9 cellular contexts compared by ENCODE assay signal in the genomic region with DNA sequence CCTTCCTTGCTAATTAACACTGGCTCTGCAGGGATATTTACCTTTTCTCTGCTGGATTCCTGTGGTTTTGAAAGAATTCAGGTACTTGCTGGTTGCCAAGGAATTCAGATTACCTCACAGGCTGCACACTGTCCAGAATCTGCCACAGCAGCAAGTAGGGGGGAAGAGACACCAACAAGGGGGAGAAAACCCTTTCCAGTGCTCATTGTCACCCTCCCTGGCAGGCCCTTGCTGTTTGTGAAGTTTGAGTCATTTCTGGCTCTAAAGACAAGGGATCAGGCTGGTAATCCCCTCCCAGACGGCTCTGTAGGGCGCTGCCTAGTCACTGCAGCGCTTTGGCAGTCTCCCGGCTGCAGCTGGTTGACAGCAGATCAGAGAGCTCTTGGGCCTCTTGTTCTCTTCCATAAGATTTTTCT. TPM values are rescaled to one million over a fixed set of nuclear protein-coding genes. Genes with fewer than 3 reads are reported as not detected.
DNase-seq lines count a peak whose midpoint lies in the region; ATAC-seq and TF ChIP-seq lines count a peak whose summit lies in the region.
"Had no signal": no experiment of that assay in that cellular context is flagged by ENCODE, and none has a peak within 500 bp of the region (broad histone marks: within the 10 kb centered on the region; RNA-seq: fewer than 3 reads in every experiment).

No MANE protein-coding gene starts in this region.

- no TSS peak for BruUV-seq in PC-3 (replicated peaks; lab: Mats Ljungman, UMichigan)

- H3K27me3 ChIP-seq in PC-3 (ENCODE audit: low read length) = no peaks in the 10 kb centered on the region
- H3K27me3 ChIP-seq in esophagus squamous epithelium = no peaks in the 10 kb centered on the region
- no peaks in the 10 kb centered on the region for H3K27me3 ChIP-seq in muscle layer of colon (ENCODE audit: control insufficient read depth in 1 of 2, insufficient read depth in 2 of 2, low read length in 2 of 2)

- no peaks in the 10 kb centered on the region for H3K9me2 ChIP-seq in PC-3 (replicated peaks; ENCODE audit: low read length)

- H3K36me3 Mint-ChIP-seq in natural killer cell = no peaks in the 10 kb centered on the region

- peak overlapping the region; percentile 32 for H3K9ac ChIP-seq in PC-3 (ENCODE audit: low read length)
- no peak overlapping the region for H3K9ac ChIP-seq in muscle layer of colon (ENCODE audit: low read length)

- 20% methylated on average over 1 of the region's 4 CpGs for WGBS in esophagus squamous epithelium, 2 donors

- no peak overlapping the region for H2AFZ ChIP-seq in PC-3 (ENCODE audit: low read length)

- intact Hi-C loops in PC-3 (cut with micrococcal nuclease) (loop anchor here (1.0 to 10.0 kb wide), 6 partner anchors 82 to 675 kb away; no protein-coding TSS in a partner anchor), esophagus squamous epithelium (cut with DNase I) (no loop called here), natural killer cell (cut with micrococcal nuclease) (no loop called here)

- H3K4me1 ChIP-seq in PC-3 (ENCODE audit: insufficient read depth, low read length) (peaks cover 43% of the 10 kb centered on the region), esophagus squamous epithelium (peaks cover 6 to 36% (median 11%) of the 10 kb centered on the region in 3 donors), muscle layer of colon (ENCODE audit: insufficient read depth, low read length) (peaks cover 24% of the 10 kb centered on the region)

- H3K27ac ChIP-seq in PC-3 (ENCODE audit: low read length) (peak overlapping the region; percentile 71), esophagus squamous epithelium (peak overlapping the region; percentile 34 to 72 (median 63)), muscle layer of colon (ENCODE audit: low read depth, low read length) (peak overlapping the region; percentile 80)

- H4K20me1 ChIP-seq in PC-3 (ENCODE audit: low read length) = no peaks in the 10 kb centered on the region

- no peaks in the 10 kb centered on the region for H3K27me3 Mint-ChIP-seq in natural killer cell (ENCODE audit: low read depth in 2 of 2)
- H3K27me3 Mint-ChIP-seq: CD4-positive, CD25-positive, alpha-beta regulatory T cell had no signal

- no peak overlapping the region for H3K27ac Mint-ChIP-seq in natural killer cell

- H3K9me3 ChIP-seq in PC-3 (ENCODE audit: low read length) (no peaks in the 10 kb centered on the region), esophagus squamous epithelium (no peaks in the 10 kb centered on the region), muscle layer of colon (ENCODE audit: low read length) (no peaks in the 10 kb centered on the region)

- POLR2A ChIA-PET in PC-3 (lab: Charles Lee; ENCODE audit: unreplicated experiment) = interaction anchor here (0.6 kb wide), 1 partner anchor 150 kb away, joined by 3 read pairs; no protein-coding TSS in a partner anchor

- H3K4me3 Mint-ChIP-seq in natural killer cell = no peak overlapping the region
- H3K4me3 Mint-ChIP-seq: CD4-positive, CD25-positive, alpha-beta regulatory T cell had no signal

- no peaks in the 10 kb centered on the region for H3F3A ChIP-seq in PC-3 (ENCODE audit: low read length, unreplicated experiment)

- no peaks in the 10 kb centered on the region for H3K4me1 Mint-ChIP-seq in natural killer cell
- H3K4me1 Mint-ChIP-seq: CD4-positive, CD25-positive, alpha-beta regulatory T cell had no signal

- no peaks in the 10 kb centered on the region for H3K9me3 Mint-ChIP-seq in natural killer cell
- H3K9me3 Mint-ChIP-seq: CD4-positive, CD25-positive, alpha-beta regulatory T cell had no signal

- H3K4me2 ChIP-seq in PC-3 (ENCODE audit: low read length) = peak overlapping the region; percentile 72

- DNase-seq in NCI-H524 (lab: John Stamatoyannopoulos, UW) (peak; percentile 53 to 67), NCI-H524 treated with DMSO at 0.1 percent for 48 hours (lab: John Stamatoyannopoulos, UW) (no peak), PC-3 (peak; percentile 96), esophagus squamous epithelium (lab: John Stamatoyannopoulos, UW) (no peak), natural killer cell (no peak), SHP77 (lab: John Stamatoyannopoulos, UW) (no peak)

- ATAC-seq in PC-3 (peak; percentile 89), GM21717 (IDR thresholded peaks at IDR 0.05; ENCODE audit: unreplicated experiment) (no peak), natural killer cell (no peak)

- H3K4me3 ChIP-seq in PC-3 (ENCODE audit: low read length) (peak overlapping the region; percentile 32; the same call in 1 of the 2 replicates), esophagus squamous epithelium (no peak overlapping the region), muscle layer of colon (ENCODE audit: low read depth in 1 of 2, low read length in 2 of 2) (peak overlapping the region in 1 of 2 donors; percentile 8)

- no peaks in the 10 kb centered on the region for H3K79me2 ChIP-seq in PC-3 (ENCODE audit: low read length)

- TF ChIP-seq CTCF in PC-3 (conservative IDR thresholded peaks at IDR 0.05; ENCODE audit: low read depth, low read length) = no peak
- no peak for TF ChIP-seq CTCF in esophagus squamous epithelium (IDR thresholded peaks at IDR 0.05)
- no peak for TF ChIP-seq CTCF in natural killer cell (IDR thresholded peaks at IDR 0.05)

- CTCF ChIA-PET in PC-3 (lab: Charles Lee) = interaction anchor here (1.2 to 1.9 kb wide), 6 partner anchors 82 to 274 kb away, joined by 4 to 28 read pairs (median 12); partner anchors contain the start of genes IFT43 and TGFB3

- H3K36me3 ChIP-seq in PC-3 (ENCODE audit: low read depth, low read length) (peaks cover 6% of the 10 kb centered on the region; the same call in 1 of the 2 replicates), esophagus squamous epithelium (peaks cover 0 to 17% (median 0%) of the 10 kb centered on the region in 3 donors), muscle layer of colon (ENCODE audit: insufficient read depth, low read length) (no peaks in the 10 kb centered on the region)

- no peak for TF ChIP-seq POLR2A in esophagus squamous epithelium (IDR thresholded peaks at IDR 0.05)

RNA-seq across cellular contexts. Expression of gene TTLL5, which starts 50.8 kb away (rescaled TPM):
- 34.7 and 40.3 TPM in 2 replicates for total RNA-seq in PC-3 (2014; rRNA removed)
- total RNA-seq in esophagus squamous epithelium = 10 to 100 TPM; 14.2 to 27.1 (median 21.2) TPM
- total RNA-seq in natural killer cell = 10 to 100 TPM; 27.1 to 34.3 (median 32.5) TPM

RNA-seq across cellular contexts. Expression of gene ERG28, which starts 51.1 kb away (rescaled TPM):
- total RNA-seq in PC-3 (2014; rRNA removed) (12.5 and 13.9 TPM in 2 replicates), esophagus squamous epithelium (10 to 100 TPM; 14.5 to 23.2 (median 19.4) TPM), natural killer cell (10 to 100 TPM; 10.5 to 11.1 (median 10.9) TPM)

Comparison
In these comparisons a context has a peak if more than half of its experiments do, and no peak if none do; other contexts are left out.
1. DNase-seq: peak in NCI-H524 (2 of 2) and PC-3 (single experiment); none in NCI-H524 treated with DMSO at 0.1 percent for 48 hours (single experiment), esophagus squamous epithelium (single experiment), natural killer cell (single experiment) and SHP77 (0 of 2).
2. Peak in every context shown above with its lines, with median percentiles within 50 percentile points of each other: H3K27ac ChIP-seq.